ENCODE assay signal across 24 cellular contexts in genomic region chr3:95272791-95273190, GRCh38.
"Had no signal": no experiment of that assay in that cellular context is flagged by ENCODE, and none has a peak within 500 bp of the region (broad histone marks: within the 10 kb centered on the region; RNA-seq: fewer than 3 reads in every experiment).

No MANE protein-coding gene starts in this region.

- H3K36me3 ChIP-seq: ascending aorta, cardiac muscle cell, gastroesophageal sphincter, neutrophil, right lobe of liver, thoracic aorta, WERI-Rb-1 had no signal

- H3K4me3 ChIP-seq: ascending aorta, cardiac muscle cell, gastroesophageal sphincter, right lobe of liver, thoracic aorta had no signal

- DNase-seq: activated CD4-positive, alpha-beta T cell treated with anti-CD3 and anti-CD28 coated beads for 48 hours; activated CD4-positive, alpha-beta T cell treated with anti-CD3 and anti-CD28 coated beads, Interleukin-2, amount 50 U/mL, for 48 hours; activated CD8-positive, alpha-beta memory T cell treated with anti-CD3 and anti-CD28 coated beads for 24 hours; activated effector memory CD4-positive, alpha-beta T cell treated with Interleukin-2 at 50 U/mL for 16 hours; activated naive CD4-positive, alpha-beta T cell treated with anti-CD3 and anti-CD28 coated beads, Interleukin-2, amount 10 ng/mL, durations not matched to agents 7 days and 5 days; activated naive CD8-positive, alpha-beta T cell treated with anti-CD3 and anti-CD28 coated beads, Interleukin-2, amount 10 ng/mL, durations not matched to agents 7 days and 5 days; cortex of kidney; head of caudate nucleus; hippocampal formation; kidney; left colon; naive B cell; nephron progenitor cell; right lobe of liver; stimulated activated CD4-positive, alpha-beta T cell treated with anti-CD3 and anti-CD28 coated beads, Interleukin-4, amount 100 ng/mL, for 1 hour; stimulated activated naive CD8-positive, alpha-beta T cell treated with anti-CD3 and anti-CD28 coated beads, Interleukin-15, Interleukin-2, amounts not matched to agents 100 U/mL and 50 U/mL, for 24 hours; trophoblast cell; WERI-Rb-1 had no signal

- H3K9me3 ChIP-seq: ascending aorta, gastroesophageal sphincter, neutrophil, right lobe of liver, thoracic aorta had no signal

- H3K4me1 ChIP-seq: ascending aorta, gastroesophageal sphincter, right lobe of liver had no signal

- H3K27ac ChIP-seq: ascending aorta, cardiac muscle cell, gastroesophageal sphincter, neutrophil, right lobe of liver, thoracic aorta, WERI-Rb-1 had no signal

- ATAC-seq: activated CD4-positive, CD25-positive, alpha-beta regulatory T cell treated with anti-CD3 and anti-CD28 coated beads, Interleukin-2, amount 50 U/mL, for 24 hours; gastroesophageal sphincter; left colon; right lobe of liver; stimulated activated naive CD8-positive, alpha-beta T cell treated with anti-CD3 and anti-CD28 coated beads, Interleukin-15, Interleukin-2, amounts not matched to agents 100 U/mL and 50 U/mL, for 24 hours had no signal

- H3K27me3 ChIP-seq: ascending aorta, cardiac muscle cell, gastroesophageal sphincter, neutrophil, right lobe of liver had no signal
